15 cellular contexts compared by ENCODE assay signal in the genomic region with DNA sequence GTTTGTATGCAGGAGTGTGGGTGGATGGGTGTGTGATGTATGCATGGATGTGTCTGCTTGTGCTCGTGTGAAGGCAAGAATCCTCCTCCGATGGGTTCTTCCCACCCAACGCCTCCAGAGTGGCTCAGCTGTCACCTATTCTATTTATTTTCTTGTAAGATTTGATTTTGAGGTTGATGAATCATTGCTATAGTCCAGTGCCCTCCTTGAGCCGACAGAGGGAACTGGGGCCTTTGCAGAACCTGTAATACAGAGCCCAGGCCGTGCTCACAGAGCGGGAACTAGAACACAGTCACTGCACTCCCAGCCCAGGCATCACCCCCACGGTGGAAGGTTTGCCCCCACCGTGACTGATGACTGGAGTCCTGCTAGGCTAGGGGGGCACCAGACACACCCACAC. TPM values are rescaled to one million over a fixed set of nuclear protein-coding genes. Genes with fewer than 3 reads are reported as not detected.
DNase-seq lines count a peak whose midpoint lies in the region; ATAC-seq, FAIRE-seq and TF ChIP-seq lines count a peak whose summit lies in the region.
"Had no signal": no experiment of that assay in that cellular context is flagged by ENCODE, and none has a peak within 500 bp of the region (broad histone marks: within the 10 kb centered on the region; RNA-seq: fewer than 3 reads in every experiment).

No MANE protein-coding gene starts in this region.

- H3K27ac ChIP-seq in spleen (peak overlapping the region in 5 of 8 donors; percentile 1 to 82 (median 14)), kidney (ENCODE audit: low read depth in 2 of 2, low read length in 2 of 2) (no peak overlapping the region)
- H3K27ac ChIP-seq: BLaER1, gastrocnemius medialis had no signal

- no peak for TF ChIP-seq POLR2A in spleen (IDR thresholded peaks at IDR 0.05)

- intact Hi-C loops in spleen (cut with DNase I; ENCODE audit: low total_unique reads) (no loop called here), kidney (cut with DNase I) (no loop called here)

- peak; percentile 21 for DNase-seq in amniotic epithelial cell (ENCODE audit: low read depth)
- peak; percentile 89 for DNase-seq in kidney tubule cell (ENCODE audit: low spot score)
- DNase-seq in spleen = no peak
- no peak for DNase-seq in kidney
- no peak for DNase-seq in epidermal melanocyte (ENCODE audit: insufficient read length, low spot score)
- no peak for DNase-seq in NCI-H774 (lab: John Stamatoyannopoulos, UW)
- no peak for DNase-seq in GM19239 (ENCODE audit: insufficient read length, low spot score)
- DNase-seq: activated CD4-positive, alpha-beta T cell treated with anti-CD3 and anti-CD28 coated beads, Interleukin-2, amount 10 ng/mL, durations not matched to agents 24 days and 14 days; gastrocnemius medialis; NCI-H1436 treated with DMSO at 0.1 percent for 48 hours; stimulated activated CD4-positive, alpha-beta T cell treated with anti-CD3 and anti-CD28 coated beads, Interleukin-15, amount 100 ng/mL, for 24 hours had no signal

- no peak for TF ChIP-seq CTCF in spleen (IDR thresholded peaks at IDR 0.05 in 8 of 11, conservative IDR thresholded peaks at IDR 0.05 in 3 of 11)
- no peak for TF ChIP-seq CTCF in kidney (IDR thresholded peaks at IDR 0.05; ENCODE audit: borderline replicate concordance, extremely low read depth, insufficient read depth)

- 44 to 52% (median 49%) methylated on average over 6 to 8 of the region's 8 CpGs for WGBS in spleen, 5 donors

- H3K4me3 ChIP-seq in spleen (peak overlapping the region in 5 of 8 donors; percentile 16 to 62 (median 40)), kidney (ENCODE audit: low read length in 2 of 2) (peak overlapping the region in 1 of 2 donors; percentile 36)
- H3K4me3 ChIP-seq: BLaER1 had no signal

- no peak overlapping the region for H3K9ac ChIP-seq in kidney (ENCODE audit: low read length in 2 of 2)
- H3K9ac ChIP-seq: BLaER1 had no signal

- H3K36me3 ChIP-seq in spleen (peaks cover 0 to 23% (median 13%) of the 10 kb centered on the region in 6 donors), kidney (ENCODE audit: control insufficient read depth in 1 of 2, insufficient read depth in 2 of 2, low read length in 2 of 2) (peaks cover 0 to 2% of the 10 kb centered on the region in 2 donors)
- H3K36me3 ChIP-seq: BLaER1, gastrocnemius medialis had no signal

- FAIRE-seq in kidney (lab: Jason Lieb, UNC) = no peak
- no peak for FAIRE-seq in GM19239 (lab: Jason Lieb, UNC)
- FAIRE-seq: colon, H54 had no signal

- H3K4me1 ChIP-seq in spleen = peaks cover 0 to 53% (median 27%) of the 10 kb centered on the region in 6 donors
- peaks cover 4 to 37% of the 10 kb centered on the region in 2 donors for H3K4me1 ChIP-seq in kidney (ENCODE audit: control insufficient read depth in 1 of 2, insufficient read depth in 1 of 2, low read depth in 1 of 2, low read length in 2 of 2)
- H3K4me1 ChIP-seq: BLaER1 had no signal

- ATAC-seq in GM21786 (IDR thresholded peaks at IDR 0.05; ENCODE audit: unreplicated experiment) = peak; percentile 55

- H3K27me3 ChIP-seq in spleen (replicated peaks in 1 of 7) = peaks cover 0 to 32% (median 18%) of the 10 kb centered on the region in 7 donors

- H3K9me3 ChIP-seq in spleen (peaks cover 0 to 11% (median 7%) of the 10 kb centered on the region in 8 donors), kidney (ENCODE audit: control insufficient read depth in 1 of 2, low read length in 2 of 2) (no peaks in the 10 kb centered on the region)
- H3K9me3 ChIP-seq: gastrocnemius medialis had no signal

RNA-seq across cellular contexts. Expression of gene RARRES2, which starts 2.1 kb away (rescaled TPM):
- 100 to 1,000 TPM in 3 of 7 donors, 10 to 100 TPM in 4; 39.7 to 117 (median 83.6) TPM for total RNA-seq in spleen
- polyA plus RNA-seq in spleen = 100 to 1,000 TPM; 165 to 292 (median 176) TPM
- total RNA-seq in kidney = 104 TPM
- polyA plus RNA-seq in kidney (ENCODE audit: insufficient read depth, low read depth, low replicate concordance) = 475 TPM
- total RNA-seq: activated CD4-positive, alpha-beta T cell treated with anti-CD3 and anti-CD28 coated beads, Interleukin-2, amount 10 ng/mL, durations not matched to agents 24 days and 14 days had no signal

RNA-seq across cellular contexts. Expression of gene ACTR3C, which starts 16.0 kb away (rescaled TPM):
- total RNA-seq in spleen (10 to 100 TPM in 4 of 7 donors, 1 to 10 TPM in 3; 6.6 to 18.6 (median 10.8) TPM), kidney (31.6 TPM)
- polyA plus RNA-seq in spleen (1 to 10 TPM in 2 of 3 donors, under 1 TPM in 1; 0.78 to 2.6 (median 1.6) TPM), kidney (ENCODE audit: insufficient read depth, low read depth, low replicate concordance) (15.8 TPM)

RNA-seq across cellular contexts. Expression of gene LRRC61, which starts 16.2 kb away (rescaled TPM):
- total RNA-seq in spleen = 10 to 100 TPM in 5 of 7 donors, 1 to 10 TPM in 2; 7.4 to 21.7 (median 14.3) TPM
- polyA plus RNA-seq in spleen = 10 to 100 TPM in 1 of 3 donors, 1 to 10 TPM in 2; 4.2 to 12.0 (median 7.3) TPM
- 17.1 TPM for total RNA-seq in kidney
- polyA plus RNA-seq in kidney (ENCODE audit: insufficient read depth, low read depth, low replicate concordance) = 23.2 TPM

RNA-seq across cellular contexts. Expression of gene REPIN1, which starts 29.3 kb away (rescaled TPM):
- 100 to 1,000 TPM in 6 of 7 donors, 10 to 100 TPM in 1; 99.3 to 126 (median 114) TPM for total RNA-seq in spleen
- polyA plus RNA-seq in spleen = 10 to 100 TPM; 47.9 to 75.7 (median 55.0) TPM
- total RNA-seq in kidney = 95.8 TPM
- polyA plus RNA-seq in kidney (ENCODE audit: insufficient read depth, low read depth, low replicate concordance) = 53.7 TPM

RNA-seq across cellular contexts. Expression of gene ZNF775, which starts 39.8 kb away (rescaled TPM):
- 1 to 10 TPM; 2.2 to 5.7 (median 4.5) TPM for total RNA-seq in spleen
- polyA plus RNA-seq in spleen = 1 to 10 TPM; 2.0 to 2.9 (median 2.6) TPM
- total RNA-seq in kidney = 3.7 TPM
- 5.2 TPM for polyA plus RNA-seq in kidney (ENCODE audit: insufficient read depth, low read depth, low replicate concordance)

Comparison
In these comparisons a context has a peak if more than half of its experiments do, and no peak if none do; other contexts are left out.
1. DNase-seq: peak in amniotic epithelial cell (single experiment) and kidney tubule cell (single experiment); none in spleen (single experiment), kidney (single experiment), epidermal melanocyte (single experiment), NCI-H774 (single experiment) and GM19239 (single experiment).
2. H3K27ac ChIP-seq: peak in spleen (5 of 8); none in kidney (0 of 2).